In the genomic region with DNA sequence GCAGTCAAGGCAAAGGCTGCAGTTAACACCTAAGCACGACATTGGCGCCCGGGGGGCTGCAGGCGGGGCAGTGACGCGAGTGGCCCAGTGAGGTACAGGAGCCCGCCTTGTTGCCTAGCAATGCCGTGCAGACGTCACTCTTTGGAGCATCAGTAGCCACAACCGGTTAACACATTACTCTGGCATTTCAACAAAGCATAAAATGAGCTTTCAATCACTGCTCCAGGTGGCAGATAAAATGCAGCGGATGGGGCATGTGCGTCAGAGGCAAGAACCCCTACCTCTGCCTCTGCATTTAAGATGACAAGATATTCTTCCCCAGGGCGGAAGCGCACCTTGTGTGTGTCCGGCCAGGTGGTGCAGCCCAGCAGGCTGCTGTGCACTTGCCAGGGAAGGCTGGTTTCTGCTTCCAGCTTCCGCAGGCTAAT, we compare ENCODE assay signal across 14 cellular contexts.
DNase-seq lines count a peak whose midpoint lies in the region; ATAC-seq and TF ChIP-seq lines count a peak whose summit lies in the region.
"Had no signal": no experiment of that assay in that cellular context is flagged by ENCODE, and none has a peak within 500 bp of the region (broad histone marks: within the 10 kb centered on the region; RNA-seq: fewer than 3 reads in every experiment).

No MANE protein-coding gene starts in this region.

- no peak overlapping the region for H3K9ac ChIP-seq in Karpas-422 (ENCODE audit: low read length)

- H3K4me2 ChIP-seq in Karpas-422 (ENCODE audit: low read depth, low read length, poor library complexity, severe bottlenecking) = no peak overlapping the region

- H3K79me2 ChIP-seq in Karpas-422 (ENCODE audit: low read length) = no peaks in the 10 kb centered on the region

- no peaks in the 10 kb centered on the region for H3K36me3 ChIP-seq in kidney epithelial cell (ENCODE audit: control insufficient read depth, insufficient read depth, low read length)
- H3K36me3 ChIP-seq in Karpas-422 (ENCODE audit: insufficient read depth, low read length) = no peaks in the 10 kb centered on the region
- H3K36me3 ChIP-seq: transverse colon had no signal

- no peaks in the 10 kb centered on the region for H3K9me3 Mint-ChIP-seq in natural killer cell treated with Interleukin-12 subunit alpha and Interleukin-12 subunit beta and Interleukin-15 and Interleukin-18, amount 100 ng/mL, for 72 hours
- H3K9me3 Mint-ChIP-seq: T-helper 2 cell treated with Interferon-gamma antibody and Interleukin-4, amounts not matched to agents 5 μg/mL and 100 μg/mL, for 36 hours had no signal

- no peak overlapping the region for H3K27ac Mint-ChIP-seq in natural killer cell treated with Interleukin-12 subunit alpha and Interleukin-12 subunit beta and Interleukin-15 and Interleukin-18, amount 100 ng/mL, for 72 hours
- H3K27ac Mint-ChIP-seq: progenitor cell of endocrine pancreas; T-helper 2 cell treated with Interferon-gamma antibody and Interleukin-4, amounts not matched to agents 5 μg/mL and 100 μg/mL, for 36 hours had no signal

- no peak for ATAC-seq in natural killer cell treated with Interleukin-12 subunit alpha and Interleukin-12 subunit beta and Interleukin-15 and Interleukin-18, amount 100 ng/mL, for 72 hours
- ATAC-seq in HG03571 (IDR thresholded peaks at IDR 0.05; ENCODE audit: unreplicated experiment) = no peak
- ATAC-seq: HepG2 had no signal

- no peak overlapping the region for H2AFZ ChIP-seq in Karpas-422 (ENCODE audit: low read length)

- DNase-seq in COR-L47 (lab: John Stamatoyannopoulos, UW) = peak; percentile 97
- peak; percentile 33 for DNase-seq in NCI-H1436 treated with DMSO at 0.1 percent for 48 hours (lab: John Stamatoyannopoulos, UW)
- DNase-seq in RWPE1 (ENCODE audit: low spot score) = peak; percentile 19
- peak; percentile 76 for DNase-seq in kidney epithelial cell (ENCODE audit: low read depth)
- DNase-seq in natural killer cell treated with Interleukin-12 subunit alpha and Interleukin-12 subunit beta and Interleukin-15 and Interleukin-18, amount 100 ng/mL, for 72 hours (ENCODE audit: low spot score) = no peak
- no peak for DNase-seq in Karpas-422
- no peak for DNase-seq in activated CD8-positive, alpha-beta memory T cell treated with anti-CD3 and anti-CD28 coated beads, Interleukin-2, amount 50 U/mL, for 48 hours
- DNase-seq: activated CD4-positive, alpha-beta T cell treated with anti-CD3 and anti-CD28 coated beads, Interleukin-2, amount 50 U/mL, for 1 hour; NCI-H1105 treated with DMSO at 0.1 percent for 48 hours; transverse colon had no signal

- no peaks in the 10 kb centered on the region for H3K36me3 Mint-ChIP-seq in natural killer cell treated with Interleukin-12 subunit alpha and Interleukin-12 subunit beta and Interleukin-15 and Interleukin-18, amount 100 ng/mL, for 72 hours

- no peaks in the 10 kb centered on the region for H3K9me3 ChIP-seq in Karpas-422 (ENCODE audit: low read length)
- H3K9me3 ChIP-seq: transverse colon had no signal

- H3K4me3 ChIP-seq in kidney epithelial cell (ENCODE audit: low read depth, low read length) = no peak overlapping the region
- H3K4me3 ChIP-seq in Karpas-422 (ENCODE audit: low read length) = no peak overlapping the region
- H3K4me3 ChIP-seq: transverse colon had no signal

- H3K9me2 ChIP-seq in Karpas-422 (replicated peaks; ENCODE audit: insufficient read depth, low read length) = no peaks in the 10 kb centered on the region

- TF ChIP-seq CTCF in RWPE1 (conservative IDR thresholded peaks at IDR 0.05; ENCODE audit: low read depth) = no peak
- no peak for TF ChIP-seq CTCF in kidney epithelial cell (IDR thresholded peaks at IDR 0.05; ENCODE audit: insufficient read depth, low read length, poor library complexity, severe bottlenecking)

- H4K20me1 ChIP-seq in Karpas-422 (ENCODE audit: insufficient read depth, low read depth, low read length) = no peaks in the 10 kb centered on the region

- H3K27ac ChIP-seq in RWPE1 (no peak overlapping the region), Karpas-422 (ENCODE audit: low read length) (no peak overlapping the region)
- H3K27ac ChIP-seq: transverse colon had no signal

- H3K27me3 ChIP-seq in kidney epithelial cell (ENCODE audit: control insufficient read depth, insufficient read depth, low read length) (no peaks in the 10 kb centered on the region), Karpas-422 (ENCODE audit: low read length) (no peaks in the 10 kb centered on the region)
- H3K27me3 ChIP-seq: transverse colon had no signal

- no peak overlapping the region for H3K4me3 Mint-ChIP-seq in natural killer cell treated with Interleukin-12 subunit alpha and Interleukin-12 subunit beta and Interleukin-15 and Interleukin-18, amount 100 ng/mL, for 72 hours
- H3K4me3 Mint-ChIP-seq: T-helper 2 cell treated with Interferon-gamma antibody and Interleukin-4, amounts not matched to agents 5 μg/mL and 100 μg/mL, for 36 hours had no signal

- CTCF ChIA-PET in RWPE1 (lab: Yijun Ruan, JAX) = no interaction called here

- H3K4me1 Mint-ChIP-seq in natural killer cell treated with Interleukin-12 subunit alpha and Interleukin-12 subunit beta and Interleukin-15 and Interleukin-18, amount 100 ng/mL, for 72 hours (ENCODE audit: low read depth in 2 of 2) = no peaks in the 10 kb centered on the region

- H3K27me3 Mint-ChIP-seq in natural killer cell treated with Interleukin-12 subunit alpha and Interleukin-12 subunit beta and Interleukin-15 and Interleukin-18, amount 100 ng/mL, for 72 hours = peaks cover 6 to 15% of the 10 kb centered on the region in 2 donors

- no peaks in the 10 kb centered on the region for H3K4me1 ChIP-seq in Karpas-422 (ENCODE audit: low read length)
- H3K4me1 ChIP-seq: transverse colon had no signal

- POLR2A ChIA-PET in RWPE1 (lab: Yijun Ruan, JAX; ENCODE audit: low non-redundant PET) = no interaction called here

Comparison
In these comparisons a context has a peak if more than half of its experiments do, and no peak if none do; other contexts are left out.
1. DNase-seq: peak in COR-L47 (single experiment), NCI-H1436 treated with DMSO at 0.1 percent for 48 hours (single experiment), RWPE1 (single experiment) and kidney epithelial cell (single experiment); none in natural killer cell treated with Interleukin-12 subunit alpha and Interleukin-12 subunit beta and Interleukin-15 and Interleukin-18, amount 100 ng/mL, for 72 hours (single experiment), Karpas-422 (single experiment) and activated CD8-positive, alpha-beta memory T cell treated with anti-CD3 and anti-CD28 coated beads, Interleukin-2, amount 50 U/mL, for 48 hours (single experiment).